8 cellular contexts compared by ENCODE assay signal in the genomic region with DNA sequence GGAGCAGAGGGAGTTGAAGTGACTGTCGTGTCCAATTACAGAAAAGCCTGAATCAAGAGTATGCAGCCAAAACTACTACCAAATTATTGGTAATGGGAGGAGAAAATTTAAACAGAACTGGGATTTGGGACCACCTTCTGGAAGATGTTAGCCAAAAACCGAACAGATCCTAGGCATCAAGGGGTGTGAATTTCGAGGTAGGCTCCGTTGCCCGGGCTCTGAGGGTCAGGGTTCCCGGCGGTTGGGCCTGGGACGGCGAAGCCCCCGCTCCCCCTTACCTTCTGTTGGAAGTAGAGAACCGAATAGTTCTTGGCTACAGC. TPM values are rescaled to one million over a fixed set of nuclear protein-coding genes. Genes with fewer than 3 reads are reported as not detected.
A peak's percentile ranks its signal among the peaks of the same experiment; 100 is the strongest.
DNase-seq lines count a peak whose midpoint lies in the region; ATAC-seq, FAIRE-seq and TF ChIP-seq lines count a peak whose summit lies in the region.

No MANE protein-coding gene starts in this region.

- peaks cover 20% of the 10 kb centered on the region for H3K79me2 ChIP-seq in keratinocyte (ENCODE audit: control insufficient read depth, insufficient read depth, low read length)

- peak overlapping the region; percentile 98 for H2AFZ ChIP-seq in keratinocyte (ENCODE audit: control insufficient read depth, low read length)

- H3K9me3 Mint-ChIP-seq in activated T-helper 17 cell treated with anti-CD3 and anti-CD28 coated beads, Interleukin-2, amount 50 U/mL, for 72 hours: no peaks in the 10 kb centered on the region

- 4% methylated on average over 11 of the region's 11 CpGs for whole genome bisulfite sequencing in thymus

- H3K36me3 ChIP-seq in A673 (ENCODE audit: insufficient read depth, low read length, poor library complexity, severe bottlenecking): no peaks in the 10 kb centered on the region
- no peaks in the 10 kb centered on the region for H3K36me3 ChIP-seq in keratinocyte (ENCODE audit: control insufficient read depth in 2 of 2, extremely low read depth in 1 of 2, insufficient read depth in 2 of 2, low read length in 2 of 2)
- no peaks in the 10 kb centered on the region for H3K36me3 ChIP-seq in thymus (ENCODE audit: control insufficient read depth, insufficient read depth)

- CTCF ChIA-PET in A673 (lab: Charles Lee): interaction anchor here (0.6 to 1.0 kb wide), 3 partner anchors 11 to 350 kb away, joined by 3 to 8 read pairs (median 8); no protein-coding TSS in a partner anchor

- peaks cover 31% of the 10 kb centered on the region for H3K4me1 Mint-ChIP-seq in activated T-helper 17 cell treated with anti-CD3 and anti-CD28 coated beads, Interleukin-2, amount 50 U/mL, for 72 hours

- H3K9me1 ChIP-seq in keratinocyte (ENCODE audit: control insufficient read depth, extremely low read depth, insufficient read depth, low read length): no peaks in the 10 kb centered on the region

- H3K9ac ChIP-seq in keratinocyte (ENCODE audit: control insufficient read depth, extremely low read depth, insufficient read depth, low read length): peak overlapping the region; percentile 75

- intact Hi-C loops in A673 (cut with micrococcal nuclease; ENCODE audit: unreplicated experiment) (loop anchor here (1.0 to 10.0 kb wide), 3 partner anchors 33 to 825 kb away; a partner anchor contains a TSS), posterior cingulate gyrus (cut with DNase I) (loop anchor here (2.0 to 10.0 kb wide), 4 partner anchors 181 to 385 kb away; a partner anchor contains a TSS)

- H3K4me3 ChIP-seq in A673 (ENCODE audit: low read depth, low read length, poor library complexity, severe bottlenecking) (peak overlapping the region; percentile 65), keratinocyte (ENCODE audit: control insufficient read depth in 2 of 3, extremely low read depth in 1 of 3, insufficient read depth in 2 of 3, low read depth in 1 of 3, low read length in 3 of 3) (peak overlapping the region; percentile 53 to 91 (median 89)), thymus (ENCODE audit: low read length) (peak overlapping the region; percentile 59)

- H3K27ac ChIP-seq in A673 (ENCODE audit: low read depth, low read length, poor library complexity, severe bottlenecking) (peak overlapping the region; percentile 56), keratinocyte (ENCODE audit: control insufficient read depth, insufficient read depth, low read length) (peak overlapping the region; percentile 81), thymus (ENCODE audit: low read depth) (peak overlapping the region; percentile 70)

- BruUV-seq in A673 (replicated peaks; lab: Mats Ljungman, UMichigan): no TSS peak

- H4K20me1 ChIP-seq in keratinocyte (ENCODE audit: control insufficient read depth, extremely low read depth, insufficient read depth, low read length): no peaks in the 10 kb centered on the region

- H3K27ac Mint-ChIP-seq in activated T-helper 17 cell treated with anti-CD3 and anti-CD28 coated beads, Interleukin-2, amount 50 U/mL, for 72 hours: peak overlapping the region; percentile 92

- in situ Hi-C loops in KBM-7 (cut with MboI; ENCODE audit: low pct_unique_long_range_greater_than_20kb, low sequenced_read_pairs): no loop called here

- H3K4me2 ChIP-seq in keratinocyte (ENCODE audit: control insufficient read depth, extremely low read depth, insufficient read depth, low read depth, low read length): peak overlapping the region; percentile 92

- dilution Hi-C loops in keratinocyte (cut with MboI; ENCODE audit: extremely low pct_ligation_motif_present, low sequenced_read_pairs): no loop called here

- peak overlapping the region; percentile 92 for H3K4me3 Mint-ChIP-seq in activated T-helper 17 cell treated with anti-CD3 and anti-CD28 coated beads, Interleukin-2, amount 50 U/mL, for 72 hours

- H3K4me1 ChIP-seq in A673 (ENCODE audit: insufficient read depth, low read length, poor library complexity, severe bottlenecking) (peaks cover 22% of the 10 kb centered on the region), keratinocyte (ENCODE audit: control insufficient read depth, extremely low read depth, insufficient read depth, low read length) (peaks cover 26% of the 10 kb centered on the region), thymus (ENCODE audit: control insufficient read depth, insufficient read depth, low read length) (peaks cover 15% of the 10 kb centered on the region)

- no peak for FAIRE-seq in keratinocyte (lab: Jason Lieb, UNC)

- POLR2A ChIA-PET in A673 (lab: Charles Lee; ENCODE audit: low non-redundant PET): no interaction called here

- peak; percentile 2 for ATAC-seq in GM21447 (IDR thresholded peaks at IDR 0.05; ENCODE audit: unreplicated experiment)
- no peak for ATAC-seq in activated T-helper 17 cell treated with anti-CD3 and anti-CD28 coated beads, Interleukin-2, amount 50 U/mL, for 72 hours (replicated peaks)

- DNase-seq in A673 (ENCODE audit: low spot score) (no peak), keratinocyte (ENCODE audit: low read depth, low spot score) (no peak), KBM-7 (no peak), GOT3 (lab: John Stamatoyannopoulos, UW) (no peak), posterior cingulate gyrus (no peak)

- TF ChIP-seq CTCF in A673 (conservative IDR thresholded peaks at IDR 0.05; ENCODE audit: low read depth, low read length) (no peak), keratinocyte (optimal IDR thresholded peaks at IDR 0.05 in 1 of 3, IDR thresholded peaks at IDR 0.05 in 1 of 3, conservative IDR thresholded peaks at IDR 0.05 in 1 of 3; ENCODE audit: extremely low read depth in 1 of 3, insufficient read depth in 2 of 3, low read length in 3 of 3) (no peak)

- H3K27me3 Mint-ChIP-seq in activated T-helper 17 cell treated with anti-CD3 and anti-CD28 coated beads, Interleukin-2, amount 50 U/mL, for 72 hours: no peaks in the 10 kb centered on the region

- peaks cover 11% of the 10 kb centered on the region for H3K36me3 Mint-ChIP-seq in activated T-helper 17 cell treated with anti-CD3 and anti-CD28 coated beads, Interleukin-2, amount 50 U/mL, for 72 hours (ENCODE audit: low read depth)

- H3K27me3 ChIP-seq in A673 (replicated peaks; ENCODE audit: insufficient read depth, low read depth, low read length, poor library complexity): no peaks in the 10 kb centered on the region
- no peaks in the 10 kb centered on the region for H3K27me3 ChIP-seq in keratinocyte (ENCODE audit: control insufficient read depth, extremely low read depth, insufficient read depth, low read length)
- H3K27me3 ChIP-seq in thymus (ENCODE audit: control insufficient read depth, insufficient read depth): no peaks in the 10 kb centered on the region

- H3K9me3 ChIP-seq in A673 (ENCODE audit: low read depth, low read length, poor library complexity, severe bottlenecking) (no peaks in the 10 kb centered on the region), keratinocyte (ENCODE audit: control insufficient read depth, low read depth, low read length) (no peaks in the 10 kb centered on the region), thymus (ENCODE audit: control insufficient read depth) (no peaks in the 10 kb centered on the region)

RNA-seq across cellular contexts. Expression of a gene that starts 0.3 kb away (rescaled TPM):
- total RNA-seq in A673 (2021): 25.1 and 28.8 TPM in 2 replicates
- 10 to 100 TPM; 20.9 to 26.9 TPM for total RNA-seq in activated T-helper 17 cell treated with anti-CD3 and anti-CD28 coated beads, Interleukin-2, amount 50 U/mL, for 72 hours
- 32.3 to 43.5 TPM (median 36.5 TPM) in 3 replicates for polyA plus RNA-seq in keratinocyte
- 7.4 TPM for polyA plus RNA-seq in keratinocyte (2011; ENCODE audit: low read depth)
- polyA plus RNA-seq in keratinocyte (2011; cell fraction: cytosol; rRNA removed): 19.1 and 36.4 TPM in 2 replicates
- 43.6 and 50.2 TPM in 2 replicates for polyA plus RNA-seq in keratinocyte (2011; cell fraction: nucleus; rRNA removed)
- polyA plus RNA-seq in keratinocyte (2012; ENCODE audit: low replicate concordance): 18.7 and 21.7 TPM in 2 replicates
- 7.9 to 32.2 TPM (median 27.3 TPM) in 3 replicates for polyA minus RNA-seq in keratinocyte
- 20.5 TPM for polyA minus RNA-seq in keratinocyte (2011; cell fraction: cytosol; rRNA and poly(A)+ RNA removed)
- polyA minus RNA-seq in keratinocyte (2011; cell fraction: nucleus; rRNA and poly(A)+ RNA removed): 16.8 and 34.7 TPM in 2 replicates
- polyA plus RNA-seq in thymus: 38.4 TPM

RNA-seq across cellular contexts. Expression of a gene that starts 1.6 kb away (rescaled TPM):
- total RNA-seq in A673 (2021): 32.1 and 41.5 TPM in 2 replicates
- 10 to 100 TPM in 1 of 2 donors, 1 to 10 TPM in 1; 6.1 to 17.3 TPM for total RNA-seq in activated T-helper 17 cell treated with anti-CD3 and anti-CD28 coated beads, Interleukin-2, amount 50 U/mL, for 72 hours
- polyA plus RNA-seq in keratinocyte (2.2 to 8.7 TPM (median 8.1 TPM) in 3 replicates), thymus (2.3 TPM)
- not detected for polyA plus RNA-seq in keratinocyte (2011; ENCODE audit: low read depth)
- polyA plus RNA-seq in keratinocyte (2011; cell fraction: cytosol; rRNA removed): 1.9 and 3.8 TPM in 2 replicates
- 2.7 and 3.3 TPM in 2 replicates for polyA plus RNA-seq in keratinocyte (2011; cell fraction: nucleus; rRNA removed)
- polyA plus RNA-seq in keratinocyte (2012; ENCODE audit: low replicate concordance): 0.23 and 5.7 TPM in 2 replicates
- polyA minus RNA-seq in keratinocyte: 3.1 to 16.8 TPM (median 14.9 TPM) in 3 replicates
- polyA minus RNA-seq in keratinocyte (2011; cell fraction: cytosol; rRNA and poly(A)+ RNA removed): 0.96 TPM
- polyA minus RNA-seq in keratinocyte (2011; cell fraction: nucleus; rRNA and poly(A)+ RNA removed): 2.6 and 2.8 TPM in 2 replicates
